In genomic region chr5:151198861-151199260, GRCh38 we compare ENCODE assay signal across 27 cellular contexts. TPM values are rescaled to one million over a fixed set of nuclear protein-coding genes. Genes with fewer than 3 reads are reported as not detected.
DNase-seq lines count a peak whose midpoint lies in the region; ATAC-seq and TF ChIP-seq lines count a peak whose summit lies in the region.
"Had no signal": no experiment of that assay in that cellular context is flagged by ENCODE, and none has a peak within 500 bp of the region (broad histone marks: within the 10 kb centered on the region; RNA-seq: fewer than 3 reads in every experiment).

No MANE protein-coding gene starts in this region.

- H3K27ac ChIP-seq in GM23338 (ENCODE audit: low read depth) (no peak overlapping the region), A673 (ENCODE audit: low read depth, low read length, poor library complexity, severe bottlenecking) (no peak overlapping the region)
- H3K27ac ChIP-seq: ascending aorta, thoracic aorta had no signal

- H3K4me3 ChIP-seq in GM23338 (no peak overlapping the region), A673 (ENCODE audit: low read depth, low read length, poor library complexity, severe bottlenecking) (no peak overlapping the region)
- H3K4me3 ChIP-seq: ascending aorta, esophagus squamous epithelium, HAP-1, K562, MG63, psoas muscle, thoracic aorta had no signal

- no peaks in the 10 kb centered on the region for H4K20me1 ChIP-seq in GM23338 (replicated peaks; ENCODE audit: insufficient read depth)

- H3K4me1 ChIP-seq in GM23338 (ENCODE audit: insufficient read depth) (no peaks in the 10 kb centered on the region), A673 (ENCODE audit: insufficient read depth, low read length, poor library complexity, severe bottlenecking) (no peaks in the 10 kb centered on the region)
- H3K4me1 ChIP-seq: ascending aorta, HAP-1 had no signal

- H3K27me3 Mint-ChIP-seq in activated CD4-positive, alpha-beta T cell treated with anti-CD3 and anti-CD28 coated beads for 36 hours: no peaks in the 10 kb centered on the region
- H3K27me3 Mint-ChIP-seq in GM23338 (ENCODE audit: insufficient read depth, low read depth, poor library complexity) (peaks cover 3% of the 10 kb centered on the region), natural killer cell (ENCODE audit: low read depth in 2 of 2) (no peaks in the 10 kb centered on the region)
- H3K27me3 Mint-ChIP-seq in central memory CD8-positive, alpha-beta T cell: no peaks in the 10 kb centered on the region
- H3K27me3 Mint-ChIP-seq: activated naive CD4-positive, alpha-beta T cell treated with anti-CD3 and anti-CD28 coated beads, Interleukin-2, amount 50 U/mL, for 24 hours had no signal

- no peak overlapping the region for H3K4me2 ChIP-seq in GM23338

- H3K27me3 ChIP-seq in GM23338 (ENCODE audit: insufficient read depth): no peaks in the 10 kb centered on the region
- no peaks in the 10 kb centered on the region for H3K27me3 ChIP-seq in A673 (replicated peaks; ENCODE audit: insufficient read depth, low read depth, low read length, poor library complexity)
- H3K27me3 ChIP-seq: ascending aorta, esophagus squamous epithelium had no signal

- H3K4me1 Mint-ChIP-seq in activated CD4-positive, alpha-beta T cell treated with anti-CD3 and anti-CD28 coated beads for 36 hours: peaks cover 43% of the 10 kb centered on the region
- H3K4me1 Mint-ChIP-seq in GM23338: peaks cover 3% of the 10 kb centered on the region; the same call in 1 of the 3 replicates
- peaks cover 44% of the 10 kb centered on the region for H3K4me1 Mint-ChIP-seq in central memory CD8-positive, alpha-beta T cell
- H3K4me1 Mint-ChIP-seq in natural killer cell: peaks cover 45 to 54% of the 10 kb centered on the region in 2 donors

- no peak overlapping the region for H2AFZ ChIP-seq in GM23338

- CTCF ChIA-PET in activated CD4-positive, alpha-beta T cell treated with anti-CD3 and anti-CD28 coated beads for 36 hours (lab: Charles Lee): interaction anchor here (0.7 to 1.6 kb wide), 3 partner anchors 11 to 16 kb away, joined by 3 to 5 read pairs (median 4); no protein-coding TSS in a partner anchor
- CTCF ChIA-PET in A673 (lab: Charles Lee): no interaction called here

- H3F3A ChIP-seq in GM23338 (replicated peaks; ENCODE audit: low read depth): no peaks in the 10 kb centered on the region

- intact Hi-C loops in activated CD4-positive, alpha-beta T cell treated with anti-CD3 and anti-CD28 coated beads for 36 hours (cut with DNase I, micrococcal nuclease): no loop called here
- intact Hi-C loops in natural killer cell (cut with micrococcal nuclease): no loop called here
- intact Hi-C loops in A673 (cut with micrococcal nuclease; ENCODE audit: unreplicated experiment): no loop called here

- H3K27ac Mint-ChIP-seq in activated CD4-positive, alpha-beta T cell treated with anti-CD3 and anti-CD28 coated beads for 36 hours: peak overlapping the region; percentile 47
- no peak overlapping the region for H3K27ac Mint-ChIP-seq in GM23338
- H3K27ac Mint-ChIP-seq in central memory CD8-positive, alpha-beta T cell (ENCODE audit: low read depth): peak overlapping the region; percentile 68
- peak overlapping the region; percentile 81 to 91 for H3K27ac Mint-ChIP-seq in natural killer cell

- H3K36me3 Mint-ChIP-seq in activated CD4-positive, alpha-beta T cell treated with anti-CD3 and anti-CD28 coated beads for 36 hours (ENCODE audit: low read depth): peaks cover 28% of the 10 kb centered on the region
- H3K36me3 Mint-ChIP-seq in GM23338 (ENCODE audit: low read depth) (no peaks in the 10 kb centered on the region), natural killer cell (peaks cover 16% of the 10 kb centered on the region)
- peaks cover 39% of the 10 kb centered on the region for H3K36me3 Mint-ChIP-seq in central memory CD8-positive, alpha-beta T cell (ENCODE audit: insufficient read depth)

- POLR2A ChIA-PET in activated CD4-positive, alpha-beta T cell treated with anti-CD3 and anti-CD28 coated beads for 36 hours (lab: Charles Lee): no interaction called here
- POLR2A ChIA-PET in A673 (lab: Charles Lee; ENCODE audit: low non-redundant PET): no interaction called here

- H3K36me3 ChIP-seq in GM23338 (ENCODE audit: insufficient read depth): no peaks in the 10 kb centered on the region
- no peaks in the 10 kb centered on the region for H3K36me3 ChIP-seq in A673 (ENCODE audit: insufficient read depth, low read length, poor library complexity, severe bottlenecking)
- H3K36me3 ChIP-seq: HAP-1, MG63 had no signal

- BruUV-seq in A673 (replicated peaks; lab: Mats Ljungman, UMichigan): no TSS peak

- no peaks in the 10 kb centered on the region for H3K9me2 ChIP-seq in GM23338 (ENCODE audit: insufficient read depth)

- H3K79me2 ChIP-seq in GM23338 (replicated peaks; ENCODE audit: insufficient read depth): no peaks in the 10 kb centered on the region

- no peak for DNase-seq in activated CD4-positive, alpha-beta T cell treated with anti-CD3 and anti-CD28 coated beads for 36 hours
- DNase-seq in activated CD4-positive, alpha-beta T cell treated with anti-CD3 and anti-CD28 coated beads, Interleukin-2, amount 50 U/mL, for 4 hours: no peak
- peak; percentile 15 for DNase-seq in GM23338 (ENCODE audit: low spot score)
- DNase-seq in central memory CD8-positive, alpha-beta T cell (ENCODE audit: low spot score in 2 of 2): no peak
- no peak for DNase-seq in natural killer cell
- DNase-seq in A673 (ENCODE audit: low spot score): no peak
- no peak for DNase-seq in NCI-H446 (lab: John Stamatoyannopoulos, UW)
- DNase-seq in activated naive CD4-positive, alpha-beta T cell treated with anti-CD3 and anti-CD28 coated beads, Interleukin-2, amount 50 U/mL, for 16 hours: no peak
- DNase-seq: 8988T; activated CD4-positive, alpha-beta T cell treated with anti-CD3 and anti-CD28 coated beads for 1 hour; esophagus squamous epithelium; foreskin melanocyte; GDM1; mammary epithelial cell; MG63; NCI-H1417; NCI-H2081; NCI-H226; NCI-H748 treated with DMSO at 0.1 percent for 48 hours; nucleus accumbens; psoas muscle; stimulated activated naive CD4-positive, alpha-beta T cell treated with Interleukin-2 at 50 U/mL for 16 hours had no signal

- no peaks in the 10 kb centered on the region for H3K9me3 ChIP-seq in A673 (ENCODE audit: low read depth, low read length, poor library complexity, severe bottlenecking)
- H3K9me3 ChIP-seq: ascending aorta, esophagus squamous epithelium, HAP-1, MG63, psoas muscle, thoracic aorta had no signal

- TF ChIP-seq CTCF in GM23338 (conservative IDR thresholded peaks at IDR 0.05; ENCODE audit: low read depth in 2 of 2) (0 out of 4 replicates have a peak, but pooled peaks of 1 of the 2 experiments have one; percentile 7), natural killer cell (IDR thresholded peaks at IDR 0.05) (no peak), A673 (conservative IDR thresholded peaks at IDR 0.05; ENCODE audit: low read depth, low read length) (no peak)

- ATAC-seq in activated CD4-positive, alpha-beta T cell treated with anti-CD3 and anti-CD28 coated beads for 36 hours: no peak
- ATAC-seq in GM23338 (peak; percentile 78), natural killer cell (no peak)
- no peak for ATAC-seq in central memory CD8-positive, alpha-beta T cell (replicated peaks; ENCODE audit: extremely low read depth, poor library complexity, severe bottlenecking)
- ATAC-seq: K562, psoas muscle had no signal

- H3K4me3 Mint-ChIP-seq in activated CD4-positive, alpha-beta T cell treated with anti-CD3 and anti-CD28 coated beads for 36 hours: no peak overlapping the region
- H3K4me3 Mint-ChIP-seq in GM23338 (no peak overlapping the region), natural killer cell (no peak overlapping the region)
- H3K4me3 Mint-ChIP-seq in central memory CD8-positive, alpha-beta T cell: no peak overlapping the region
- H3K4me3 Mint-ChIP-seq: activated naive CD4-positive, alpha-beta T cell treated with anti-CD3 and anti-CD28 coated beads, Interleukin-2, amount 50 U/mL, for 24 hours had no signal

- no peaks in the 10 kb centered on the region for H3K9me3 Mint-ChIP-seq in activated CD4-positive, alpha-beta T cell treated with anti-CD3 and anti-CD28 coated beads for 36 hours (ENCODE audit: low read depth)
- H3K9me3 Mint-ChIP-seq in GM23338 (no peaks in the 10 kb centered on the region; the same call in 2 of the 3 replicates), natural killer cell (no peaks in the 10 kb centered on the region)
- no peaks in the 10 kb centered on the region for H3K9me3 Mint-ChIP-seq in central memory CD8-positive, alpha-beta T cell
- H3K9me3 Mint-ChIP-seq: activated naive CD4-positive, alpha-beta T cell treated with anti-CD3 and anti-CD28 coated beads, Interleukin-2, amount 50 U/mL, for 24 hours had no signal

TF ChIP-seq in GM23338, 12 proteins besides CTCF, POLR2A, EP300 and RAD21:
- TF ChIP-seq JUNB (IDR thresholded peaks at IDR 0.05; ENCODE audit: unreplicated experiment): no peak
- TF ChIP-seq, protein P1, sequence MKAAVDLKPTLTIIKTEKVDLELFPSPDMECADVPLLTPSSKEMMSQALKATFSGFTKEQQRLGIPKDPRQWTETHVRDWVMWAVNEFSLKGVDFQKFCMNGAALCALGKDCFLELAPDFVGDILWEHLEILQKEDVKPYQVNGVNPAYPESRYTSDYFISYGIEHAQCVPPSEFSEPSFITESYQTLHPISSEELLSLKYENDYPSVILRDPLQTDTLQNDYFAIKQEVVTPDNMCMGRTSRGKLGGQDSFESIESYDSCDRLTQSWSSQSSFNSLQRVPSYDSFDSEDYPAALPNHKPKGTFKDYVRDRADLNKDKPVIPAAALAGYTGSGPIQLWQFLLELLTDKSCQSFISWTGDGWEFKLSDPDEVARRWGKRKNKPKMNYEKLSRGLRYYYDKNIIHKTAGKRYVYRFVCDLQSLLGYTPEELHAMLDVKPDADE (IDR thresholded peaks at IDR 0.05): no peak
- TF ChIP-seq POLR2AphosphoS5 (IDR thresholded peaks at IDR 0.05; ENCODE audit: low read depth): no peak

RNA-seq across cellular contexts. Expression of gene CCDC69, which starts 25.0 kb away (rescaled TPM):
- 10 to 100 TPM; 24.8 to 26.9 TPM for total RNA-seq in activated CD4-positive, alpha-beta T cell treated with anti-CD3 and anti-CD28 coated beads for 36 hours
- total RNA-seq in GM23338 (2014; rRNA removed; shearing (Covaris generic)): 5.3 and 6.6 TPM in 2 replicates
- polyA plus RNA-seq in GM23338 (2016; fragmentation: Nextera tagmentation; extraction: Ambion mirVana): 2.7 and 3.0 TPM in 2 replicates
- total RNA-seq in natural killer cell (100 to 1,000 TPM; 181 to 227 (median 204) TPM), A673 (2021) (0.52 TPM in 1 of 2 replicates, not detected in the other)

RNA-seq across cellular contexts. Expression of gene ANXA6, which starts 41.3 kb away (rescaled TPM):
- 100 to 1,000 TPM; 322 to 332 TPM for total RNA-seq in activated CD4-positive, alpha-beta T cell treated with anti-CD3 and anti-CD28 coated beads for 36 hours
- 87.4 and 110 TPM in 2 replicates for total RNA-seq in GM23338 (2014; rRNA removed; shearing (Covaris generic))
- 26.5 and 30.2 TPM in 2 replicates for polyA plus RNA-seq in GM23338 (2016; fragmentation: Nextera tagmentation; extraction: Ambion mirVana)
- total RNA-seq in natural killer cell (100 to 1,000 TPM; 504 to 629 (median 535) TPM), A673 (2021) (95.9 and 130 TPM in 2 replicates)

RNA-seq across cellular contexts. Expression of gene GM2A, which starts 54.1 kb away (rescaled TPM):
- 10 to 100 TPM; 17.2 to 19.3 TPM for total RNA-seq in activated CD4-positive, alpha-beta T cell treated with anti-CD3 and anti-CD28 coated beads for 36 hours
- 26.3 and 27.8 TPM in 2 replicates for total RNA-seq in GM23338 (2014; rRNA removed; shearing (Covaris generic))
- polyA plus RNA-seq in GM23338 (2016; fragmentation: Nextera tagmentation; extraction: Ambion mirVana): 9.0 and 9.8 TPM in 2 replicates
- total RNA-seq in natural killer cell: 10 to 100 TPM in 2 of 3 donors, 1 to 10 TPM in 1; 9.6 to 15.9 (median 15.6) TPM
- total RNA-seq in A673 (2021): 3.5 and 4.0 TPM in 2 replicates

Comparison
In these comparisons a context has a peak if more than half of its experiments do, and no peak if none do; other contexts are left out.
1. RNA of gene CCDC69, which starts 25.0 kb away (total RNA-seq): 181 to 227 TPM in natural killer cell; 24.8 to 26.9 TPM in activated CD4-positive, alpha-beta T cell treated with anti-CD3 and anti-CD28 coated beads for 36 hours, 5.3 to 6.6 TPM in GM23338 and 0.52 TPM in A673; every median in the first group is over 4 times any median in the second.